29 cellular contexts compared by ENCODE assay signal in genomic region chr21:26783801-26784200, GRCh38.
DNase-seq lines count a peak whose midpoint lies in the region; ATAC-seq and TF ChIP-seq lines count a peak whose summit lies in the region.
"Had no signal": no experiment of that assay in that cellular context is flagged by ENCODE, and none has a peak within 500 bp of the region (broad histone marks: within the 10 kb centered on the region; RNA-seq: fewer than 3 reads in every experiment).

No MANE protein-coding gene starts in this region.

- no peaks in the 10 kb centered on the region for H3K36me3 ChIP-seq in heart right ventricle
- H3K36me3 ChIP-seq in gastroesophageal sphincter = no peaks in the 10 kb centered on the region
- no peaks in the 10 kb centered on the region for H3K36me3 ChIP-seq in skeletal muscle tissue (ENCODE audit: control insufficient read depth in 3 of 3, insufficient read depth in 3 of 3, low read length in 3 of 3)
- H3K36me3 ChIP-seq in uterus = no peaks in the 10 kb centered on the region
- H3K36me3 ChIP-seq: cardiac muscle cell, neural progenitor cell, pancreas, upper lobe of right lung had no signal

- intact Hi-C loops in heart right ventricle (cut with DNase I) (no loop called here), Right ventricle myocardium superior (cut with DNase I) (no loop called here), uterus (cut with DNase I; ENCODE audit: low total_unique reads) (no loop called here)

- H3K9me3 Mint-ChIP-seq in HFFc6 = no peaks in the 10 kb centered on the region
- H3K9me3 Mint-ChIP-seq: activated naive CD4-positive, alpha-beta T cell treated with anti-CD3 and anti-CD28 coated beads, Interleukin-2, amount 50 U/mL, for 24 hours; dendritic cell treated with granulocyte-macrophage colony-stimulating factor and Interleukin-4, amounts not matched to agents 40 ng/mL and 50 ng/mL, for 4 days; neural progenitor cell had no signal

- H3K27ac Mint-ChIP-seq in HFFc6 = no peak overlapping the region
- H3K27ac Mint-ChIP-seq: activated naive CD4-positive, alpha-beta T cell treated with anti-CD3 and anti-CD28 coated beads, Interleukin-2, amount 50 U/mL, for 24 hours; CD14-positive monocyte; dendritic cell treated with granulocyte-macrophage colony-stimulating factor and Interleukin-4, amounts not matched to agents 40 ng/mL and 50 ng/mL, for 4 days; neural progenitor cell had no signal

- H3K27me3 Mint-ChIP-seq in HFFc6 (ENCODE audit: insufficient read depth) = peaks cover 2% of the 10 kb centered on the region; the same call in 1 of the 2 replicates
- H3K27me3 Mint-ChIP-seq: activated naive CD4-positive, alpha-beta T cell treated with anti-CD3 and anti-CD28 coated beads, Interleukin-2, amount 50 U/mL, for 24 hours; dendritic cell treated with granulocyte-macrophage colony-stimulating factor and Interleukin-4, amounts not matched to agents 40 ng/mL and 50 ng/mL, for 4 days had no signal

- H3K27ac ChIP-seq in heart right ventricle (peak overlapping the region in 9 of 10 donors; percentile 14 to 71 (median 44)), gastroesophageal sphincter (peak overlapping the region; percentile 61 to 79 (median 68)), skeletal muscle tissue (ENCODE audit: low read depth, low read length) (peak overlapping the region; percentile 29), uterus (peak overlapping the region; percentile 68 to 83)
- H3K27ac ChIP-seq: cardiac muscle cell, neural progenitor cell, pancreas, upper lobe of right lung, VCaP had no signal

- H3K27me3 ChIP-seq in heart right ventricle = no peaks in the 10 kb centered on the region
- H3K27me3 ChIP-seq in gastroesophageal sphincter = no peaks in the 10 kb centered on the region
- no peaks in the 10 kb centered on the region for H3K27me3 ChIP-seq in skeletal muscle tissue (ENCODE audit: control insufficient read depth in 3 of 3, insufficient read depth in 3 of 3, low read length in 3 of 3)
- no peaks in the 10 kb centered on the region for H3K27me3 ChIP-seq in uterus
- H3K27me3 ChIP-seq: cardiac muscle cell, neural progenitor cell, pancreas, upper lobe of right lung had no signal

- no peak overlapping the region for H3K9ac ChIP-seq in skeletal muscle tissue (ENCODE audit: low read depth in 1 of 3, low read length in 3 of 3)
- H3K9ac ChIP-seq: neural progenitor cell had no signal

- H3K4me3 ChIP-seq in heart right ventricle (no peak overlapping the region), gastroesophageal sphincter (no peak overlapping the region), skeletal muscle tissue (ENCODE audit: low read length in 3 of 3) (no peak overlapping the region), uterus (no peak overlapping the region)
- H3K4me3 ChIP-seq: cardiac muscle cell, neural progenitor cell, pancreas, upper lobe of right lung had no signal

- H3K36me3 Mint-ChIP-seq in HFFc6 (ENCODE audit: low read depth) = no peaks in the 10 kb centered on the region
- H3K36me3 Mint-ChIP-seq: activated naive CD4-positive, alpha-beta T cell treated with anti-CD3 and anti-CD28 coated beads, Interleukin-2, amount 50 U/mL, for 24 hours; CD14-positive monocyte; neural progenitor cell had no signal

- TF ChIP-seq POLR2A in gastroesophageal sphincter (IDR thresholded peaks at IDR 0.05) = no peak
- no peak for TF ChIP-seq POLR2A in uterus (IDR thresholded peaks at IDR 0.05)

- ATAC-seq in heart right ventricle (peak in 2 of 8 donors; percentile 5), Right ventricle myocardium superior (ENCODE audit: poor library complexity) (no peak), gastroesophageal sphincter (no peak)
- ATAC-seq: Panc1; pancreas; stimulated activated naive CD8-positive, alpha-beta T cell treated with anti-CD3 and anti-CD28 coated beads, Interleukin-15, Interleukin-2, amounts not matched to agents 100 U/mL and 50 U/mL, for 24 hours; upper lobe of right lung had no signal

- no peak for DNase-seq in heart right ventricle
- DNase-seq in Right ventricle myocardium superior = no peak
- DNase-seq in uterus = no peak
- DNase-seq in SK-N-DZ (ENCODE audit: low spot score) = no peak
- no peak for DNase-seq in NCI-H2227 treated with DMSO at 0.1 percent for 48 hours (lab: John Stamatoyannopoulos, UW)
- no peak for DNase-seq in HFFc6
- DNase-seq: activated CD4-positive, alpha-beta T cell treated with anti-CD3 and anti-CD28 coated beads for 48 hours; activated T-cell treated with anti-CD3 and anti-CD28 coated beads for 4 hours; DMS79; GDM1; Karpas-422; mammary epithelial cell; NCI-H2029 treated with DMSO at 0.1 percent for 48 hours; NCI-H748 treated with DMSO at 0.1 percent for 48 hours; pancreas; retina; stimulated activated CD4-positive, alpha-beta T cell treated with anti-CD3 and anti-CD28 coated beads, Interleukin-1b, Interleukin-23, amount 100 ng/mL, for 48 hours; stimulated activated naive CD8-positive, alpha-beta T cell treated with anti-CD3 and anti-CD28 coated beads, Interleukin-15, Interleukin-2, amounts not matched to agents 100 U/mL and 50 U/mL, for 24 hours; T1000; upper lobe of right lung had no signal

- no peaks in the 10 kb centered on the region for H3K4me1 Mint-ChIP-seq in HFFc6 (ENCODE audit: low read depth)
- H3K4me1 Mint-ChIP-seq: activated naive CD4-positive, alpha-beta T cell treated with anti-CD3 and anti-CD28 coated beads, Interleukin-2, amount 50 U/mL, for 24 hours; CD14-positive monocyte; neural progenitor cell had no signal

- peaks cover 0 to 46% (median 20%) of the 10 kb centered on the region in 9 donors for H3K4me1 ChIP-seq in heart right ventricle
- H3K4me1 ChIP-seq in gastroesophageal sphincter = peaks cover 3 to 37% (median 7%) of the 10 kb centered on the region in 3 donors
- H3K4me1 ChIP-seq in skeletal muscle tissue (ENCODE audit: control insufficient read depth in 3 of 3, insufficient read depth in 3 of 3, low read length in 3 of 3) = peaks cover 0 to 14% (median 7%) of the 10 kb centered on the region in 3 donors
- peaks cover 0 to 4% of the 10 kb centered on the region in 2 donors for H3K4me1 ChIP-seq in uterus
- H3K4me1 ChIP-seq: neural progenitor cell, pancreas, upper lobe of right lung had no signal

- H3K9me3 ChIP-seq in heart right ventricle = peaks cover 0 to 8% (median 0%) of the 10 kb centered on the region in 11 donors
- H3K9me3 ChIP-seq in gastroesophageal sphincter = no peaks in the 10 kb centered on the region
- H3K9me3 ChIP-seq in skeletal muscle tissue (ENCODE audit: control insufficient read depth in 3 of 3, low read length in 3 of 3) = no peaks in the 10 kb centered on the region
- H3K9me3 ChIP-seq in uterus = no peaks in the 10 kb centered on the region
- H3K9me3 ChIP-seq: pancreas, upper lobe of right lung had no signal

- no peak for TF ChIP-seq EP300 in gastroesophageal sphincter (IDR thresholded peaks at IDR 0.05)

- TF ChIP-seq CTCF in heart right ventricle (IDR thresholded peaks at IDR 0.05) (no peak), gastroesophageal sphincter (IDR thresholded peaks at IDR 0.05) (no peak), uterus (IDR thresholded peaks at IDR 0.05) (no peak), HFFc6 (IDR thresholded peaks at IDR 0.05) (no peak)

- H3K4me3 Mint-ChIP-seq in HFFc6 = no peak overlapping the region
- H3K4me3 Mint-ChIP-seq: activated naive CD4-positive, alpha-beta T cell treated with anti-CD3 and anti-CD28 coated beads, Interleukin-2, amount 50 U/mL, for 24 hours; CD14-positive monocyte; dendritic cell treated with granulocyte-macrophage colony-stimulating factor and Interleukin-4, amounts not matched to agents 40 ng/mL and 50 ng/mL, for 4 days; neural progenitor cell had no signal
